ENCODE assay signal across 21 cellular contexts in the genomic region with DNA sequence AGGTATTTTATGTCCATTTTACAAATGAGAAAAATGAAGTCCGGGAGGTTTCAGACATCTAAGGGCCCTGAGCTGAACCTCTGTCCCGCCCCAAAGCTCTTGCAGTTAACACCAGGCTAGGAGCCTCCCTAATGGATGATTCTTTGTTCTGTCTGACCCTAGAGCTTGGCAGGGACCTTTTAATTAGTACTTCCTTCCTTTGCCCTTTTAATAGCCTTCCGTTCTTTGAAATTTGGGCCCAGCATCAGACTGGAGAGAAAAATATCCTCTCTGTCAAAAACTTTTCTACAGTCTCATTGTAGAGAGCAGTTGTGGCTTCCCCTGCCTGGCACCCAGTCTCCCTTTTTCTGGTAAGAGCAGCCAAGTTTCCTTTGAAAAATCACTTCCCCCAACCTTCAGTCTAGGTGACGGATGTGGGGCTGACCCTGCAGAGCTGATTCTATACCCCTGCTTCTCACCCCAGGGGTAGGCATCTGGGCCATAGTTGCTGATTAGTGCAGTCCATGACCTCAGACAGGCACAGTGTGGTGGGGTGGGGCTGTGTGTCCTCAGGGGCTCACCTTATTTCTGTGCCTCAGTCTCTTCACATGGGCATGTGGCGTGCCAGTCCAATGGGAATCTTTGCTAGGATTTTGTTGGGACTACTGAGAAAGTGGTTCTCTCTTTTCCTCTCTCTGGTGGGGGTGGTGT.
A peak's percentile ranks its signal among the peaks of the same experiment; 100 is the strongest.
DNase-seq lines count a peak whose midpoint lies in the region; ATAC-seq, FAIRE-seq and TF ChIP-seq lines count a peak whose summit lies in the region.
"Had no signal": no experiment of that assay in that cellular context is flagged by ENCODE, and none has a peak within 500 bp of the region (broad histone marks: within the 10 kb centered on the region; RNA-seq: fewer than 3 reads in every experiment).

No MANE protein-coding gene starts in this region.

- DNase-seq in activated CD8-positive, alpha-beta T cell treated with anti-CD3 and anti-CD28 coated beads, Interleukin-2, amount 10 ng/mL, durations not matched to agents 7 days and 5 days = no peak
- DNase-seq in activated CD8-positive, alpha-beta T cell treated with anti-CD3 and anti-CD28 coated beads for 36 hours = no peak
- DNase-seq in endothelial cell of umbilical vein (ENCODE audit: low read depth, low spot score) = peak; percentile 6
- no peak for DNase-seq in stimulated activated effector memory CD8-positive, alpha-beta T cell treated with anti-CD3 and anti-CD28 coated beads, Interleukin-12 subunit alpha, Interleukin-12 subunit beta, amount 100 ng/mL, for 72 hours (ENCODE audit: low spot score in 2 of 2)
- no peak for DNase-seq in uterus
- DNase-seq in effector CD4-positive, alpha-beta T cell = no peak
- DNase-seq: 8988T, COR-L47, GF-D8, GOT3, KG1, NCI-H146, NCI-H2081, NCI-H510A treated with DMSO at 0.1 percent for 48 hours, SK-N-SH had no signal

- intact Hi-C loops in activated CD8-positive, alpha-beta T cell treated with anti-CD3 and anti-CD28 coated beads for 36 hours (cut with micrococcal nuclease) = no loop called here
- intact Hi-C loops in endothelial cell of umbilical vein (cut with micrococcal nuclease) = loop anchor here (10.0 kb wide), 1 partner anchor 203 kb away; no protein-coding TSS in a partner anchor
- intact Hi-C loops in uterus (cut with DNase I; ENCODE audit: low total_unique reads) = no loop called here

- TF ChIP-seq POLR2A in endothelial cell of umbilical vein (IDR thresholded peaks at IDR 0.05; ENCODE audit: low read depth, low read length) = no peak
- no peak for TF ChIP-seq POLR2A in uterus (IDR thresholded peaks at IDR 0.05)

- H3K9me1 ChIP-seq in endothelial cell of umbilical vein (replicated peaks; ENCODE audit: control insufficient read depth, extremely low read depth, insufficient read depth, low read length) = no peaks in the 10 kb centered on the region

- no peaks in the 10 kb centered on the region for H3K36me3 ChIP-seq in BLaER1 treated with 17β-estradiol and CSF1 and Interleukin-3, amounts not matched to agents 10 nM and 100 nM
- H3K36me3 ChIP-seq in endothelial cell of umbilical vein (ENCODE audit: control insufficient read depth in 2 of 2, extremely low read depth in 1 of 2, insufficient read depth in 2 of 2, low read length in 2 of 2) = no peaks in the 10 kb centered on the region
- no peaks in the 10 kb centered on the region for H3K36me3 ChIP-seq in uterus

- peaks cover 7% of the 10 kb centered on the region for H3K4me1 Mint-ChIP-seq in activated CD8-positive, alpha-beta T cell treated with anti-CD3 and anti-CD28 coated beads, Interleukin-2, amount 10 ng/mL, durations not matched to agents 7 days and 5 days (ENCODE audit: low read depth)
- no peaks in the 10 kb centered on the region for H3K4me1 Mint-ChIP-seq in activated CD8-positive, alpha-beta T cell treated with anti-CD3 and anti-CD28 coated beads for 36 hours (ENCODE audit: low read depth)
- peaks cover 2% of the 10 kb centered on the region for H3K4me1 Mint-ChIP-seq in stimulated activated effector memory CD8-positive, alpha-beta T cell treated with anti-CD3 and anti-CD28 coated beads, Interleukin-12 subunit alpha, Interleukin-12 subunit beta, amount 100 ng/mL, for 72 hours

- BruUV-seq in endothelial cell of umbilical vein (replicated peaks; lab: Mats Ljungman, UMichigan) = no TSS peak

- peak overlapping the region; percentile 13 for H3K27ac Mint-ChIP-seq in activated CD8-positive, alpha-beta T cell treated with anti-CD3 and anti-CD28 coated beads, Interleukin-2, amount 10 ng/mL, durations not matched to agents 7 days and 5 days
- H3K27ac Mint-ChIP-seq in activated CD8-positive, alpha-beta T cell treated with anti-CD3 and anti-CD28 coated beads for 36 hours = no peak overlapping the region
- no peak overlapping the region for H3K27ac Mint-ChIP-seq in stimulated activated effector memory CD8-positive, alpha-beta T cell treated with anti-CD3 and anti-CD28 coated beads, Interleukin-12 subunit alpha, Interleukin-12 subunit beta, amount 100 ng/mL, for 72 hours

- H3K27me3 Mint-ChIP-seq in activated CD8-positive, alpha-beta T cell treated with anti-CD3 and anti-CD28 coated beads, Interleukin-2, amount 10 ng/mL, durations not matched to agents 7 days and 5 days (ENCODE audit: low read depth) = peaks cover 2% of the 10 kb centered on the region
- H3K27me3 Mint-ChIP-seq in activated CD8-positive, alpha-beta T cell treated with anti-CD3 and anti-CD28 coated beads for 36 hours = peaks cover 19% of the 10 kb centered on the region

- ATAC-seq in activated CD8-positive, alpha-beta T cell treated with anti-CD3 and anti-CD28 coated beads, Interleukin-2, amount 10 ng/mL, durations not matched to agents 7 days and 5 days = no peak
- ATAC-seq in activated CD8-positive, alpha-beta T cell treated with anti-CD3 and anti-CD28 coated beads for 36 hours = no peak
- peak; percentile 26 for ATAC-seq in stimulated activated effector memory CD8-positive, alpha-beta T cell treated with anti-CD3 and anti-CD28 coated beads, Interleukin-12 subunit alpha, Interleukin-12 subunit beta, amount 100 ng/mL, for 72 hours
- no peak for ATAC-seq in HG02571 (IDR thresholded peaks at IDR 0.05; ENCODE audit: unreplicated experiment)
- ATAC-seq: Panc1, Right ventricle myocardium inferior had no signal

- POLR2A ChIA-PET in activated CD8-positive, alpha-beta T cell treated with anti-CD3 and anti-CD28 coated beads, Interleukin-2, amount 10 ng/mL, durations not matched to agents 7 days and 5 days (lab: Charles Lee) = no interaction called here
- POLR2A ChIA-PET in activated CD8-positive, alpha-beta T cell treated with anti-CD3 and anti-CD28 coated beads for 36 hours (lab: Charles Lee) = no interaction called here
- POLR2A ChIA-PET in endothelial cell of umbilical vein (lab: Charles Lee) = no interaction called here

- H3K27me3 ChIP-seq in BLaER1 treated with 17β-estradiol and CSF1 and Interleukin-3, amounts not matched to agents 10 nM and 100 nM = peaks cover 0 to 10% (median 0%) of the 10 kb centered on the region in 11 experiments; a peak in 4 of 22 replicates
- peaks cover 2 to 5% of the 10 kb centered on the region in 2 experiments for H3K27me3 ChIP-seq in endothelial cell of umbilical vein (ENCODE audit: control insufficient read depth in 2 of 2, insufficient read depth in 2 of 2, low read length in 2 of 2)
- H3K27me3 ChIP-seq in uterus = no peaks in the 10 kb centered on the region

- dilution Hi-C loops in endothelial cell of umbilical vein (cut with MboI; ENCODE audit: extremely low pct_ligation_motif_present, low sequenced_read_pairs) = loop anchor here (25.0 kb wide), 1 partner anchor 430 kb away; no protein-coding TSS in a partner anchor

- H3K27ac ChIP-seq in BLaER1 treated with 17β-estradiol and CSF1 and Interleukin-3, amounts not matched to agents 10 nM and 100 nM = no peak overlapping the region
- H3K27ac ChIP-seq in endothelial cell of umbilical vein (ENCODE audit: insufficient read depth, low read depth, low read length) = no peak overlapping the region
- no peak overlapping the region for H3K27ac ChIP-seq in uterus
- H3K27ac ChIP-seq: C4-2B had no signal

- no peak overlapping the region for H2AFZ ChIP-seq in endothelial cell of umbilical vein (ENCODE audit: low read depth, low read length)

- no peaks in the 10 kb centered on the region for H4K20me1 ChIP-seq in BLaER1 treated with 17β-estradiol and CSF1 and Interleukin-3, amounts not matched to agents 10 nM and 100 nM
- H4K20me1 ChIP-seq in endothelial cell of umbilical vein (replicated peaks; ENCODE audit: control insufficient read depth, extremely low read depth, insufficient read depth, low read length) = no peaks in the 10 kb centered on the region

- CTCF ChIA-PET in activated CD8-positive, alpha-beta T cell treated with anti-CD3 and anti-CD28 coated beads, Interleukin-2, amount 10 ng/mL, durations not matched to agents 7 days and 5 days (lab: Charles Lee) = no interaction called here
- CTCF ChIA-PET in activated CD8-positive, alpha-beta T cell treated with anti-CD3 and anti-CD28 coated beads for 36 hours (lab: Charles Lee) = no interaction called here
- CTCF ChIA-PET in endothelial cell of umbilical vein (lab: Charles Lee) = interaction anchor here (0.9 kb wide), 1 partner anchor 378 kb away, joined by 3 read pairs; no protein-coding TSS in a partner anchor

- peak overlapping the region; percentile 18 to 71 (median 55); a peak in 21 of 22 replicates for H3K4me2 ChIP-seq in BLaER1 treated with 17β-estradiol and CSF1 and Interleukin-3, amounts not matched to agents 10 nM and 100 nM
- no peak overlapping the region for H3K4me2 ChIP-seq in endothelial cell of umbilical vein (ENCODE audit: insufficient read depth, low read length)
- H3K4me2 ChIP-seq: SK-N-SH had no signal

- no peak overlapping the region for H3K9ac ChIP-seq in BLaER1 treated with 17β-estradiol and CSF1 and Interleukin-3, amounts not matched to agents 10 nM and 100 nM
- H3K9ac ChIP-seq in endothelial cell of umbilical vein (replicated peaks; ENCODE audit: extremely low read depth, insufficient read depth, low read length) = no peak overlapping the region
- H3K9ac ChIP-seq: SK-N-SH had no signal

- H3K4me3 ChIP-seq in BLaER1 treated with 17β-estradiol and CSF1 and Interleukin-3, amounts not matched to agents 10 nM and 100 nM = no peak overlapping the region
- no peak overlapping the region for H3K4me3 ChIP-seq in endothelial cell of umbilical vein (replicated peaks in 1 of 3; ENCODE audit: insufficient read depth in 1 of 3, low read depth in 1 of 3, low read length in 3 of 3)
- no peak overlapping the region for H3K4me3 ChIP-seq in uterus

- H3K9me3 Mint-ChIP-seq in activated CD8-positive, alpha-beta T cell treated with anti-CD3 and anti-CD28 coated beads, Interleukin-2, amount 10 ng/mL, durations not matched to agents 7 days and 5 days (ENCODE audit: insufficient read depth) = no peaks in the 10 kb centered on the region
- no peaks in the 10 kb centered on the region for H3K9me3 Mint-ChIP-seq in activated CD8-positive, alpha-beta T cell treated with anti-CD3 and anti-CD28 coated beads for 36 hours
- H3K9me3 Mint-ChIP-seq in stimulated activated effector memory CD8-positive, alpha-beta T cell treated with anti-CD3 and anti-CD28 coated beads, Interleukin-12 subunit alpha, Interleukin-12 subunit beta, amount 100 ng/mL, for 72 hours = no peaks in the 10 kb centered on the region

- H3K36me3 Mint-ChIP-seq in activated CD8-positive, alpha-beta T cell treated with anti-CD3 and anti-CD28 coated beads, Interleukin-2, amount 10 ng/mL, durations not matched to agents 7 days and 5 days (ENCODE audit: low read depth) = no peaks in the 10 kb centered on the region
- H3K36me3 Mint-ChIP-seq in activated CD8-positive, alpha-beta T cell treated with anti-CD3 and anti-CD28 coated beads for 36 hours (ENCODE audit: low read depth) = no peaks in the 10 kb centered on the region
- H3K36me3 Mint-ChIP-seq in stimulated activated effector memory CD8-positive, alpha-beta T cell treated with anti-CD3 and anti-CD28 coated beads, Interleukin-12 subunit alpha, Interleukin-12 subunit beta, amount 100 ng/mL, for 72 hours = no peaks in the 10 kb centered on the region

- no peak for TF ChIP-seq CTCF in activated CD8-positive, alpha-beta T cell treated with anti-CD3 and anti-CD28 coated beads for 36 hours (IDR thresholded peaks at IDR 0.05)
- TF ChIP-seq CTCF in endothelial cell of umbilical vein (IDR thresholded peaks at IDR 0.05; ENCODE audit: extremely low read depth in 1 of 2, insufficient read depth in 1 of 2, low read depth in 1 of 2, low read length in 2 of 2) (no peak), uterus (IDR thresholded peaks at IDR 0.05) (no peak)

- H3K4me1 ChIP-seq in BLaER1 treated with 17β-estradiol and CSF1 and Interleukin-3, amounts not matched to agents 10 nM and 100 nM = peaks cover 10 to 21% (median 19%) of the 10 kb centered on the region in 10 experiments
- H3K4me1 ChIP-seq in endothelial cell of umbilical vein (ENCODE audit: control insufficient read depth, extremely low read depth, insufficient read depth, low read length) (peaks cover 4% of the 10 kb centered on the region), uterus (no peaks in the 10 kb centered on the region)

- FAIRE-seq in endothelial cell of umbilical vein (lab: Jason Lieb, UNC) = peak; percentile 12
- FAIRE-seq: GM12892 had no signal

- H3K4me3 Mint-ChIP-seq in activated CD8-positive, alpha-beta T cell treated with anti-CD3 and anti-CD28 coated beads, Interleukin-2, amount 10 ng/mL, durations not matched to agents 7 days and 5 days = no peak overlapping the region
- no peak overlapping the region for H3K4me3 Mint-ChIP-seq in activated CD8-positive, alpha-beta T cell treated with anti-CD3 and anti-CD28 coated beads for 36 hours
- H3K4me3 Mint-ChIP-seq in stimulated activated effector memory CD8-positive, alpha-beta T cell treated with anti-CD3 and anti-CD28 coated beads, Interleukin-12 subunit alpha, Interleukin-12 subunit beta, amount 100 ng/mL, for 72 hours = no peak overlapping the region

- no peaks in the 10 kb centered on the region for H3K79me2 ChIP-seq in endothelial cell of umbilical vein (ENCODE audit: control insufficient read depth, insufficient read depth, low read length)

- H3K9me3 ChIP-seq in BLaER1 treated with 17β-estradiol and CSF1 and Interleukin-3, amounts not matched to agents 10 nM and 100 nM (replicated peaks in 1 of 11) = no peaks in the 10 kb centered on the region
- no peaks in the 10 kb centered on the region for H3K9me3 ChIP-seq in endothelial cell of umbilical vein (replicated peaks; ENCODE audit: control insufficient read depth, insufficient read depth, low read length)
- no peaks in the 10 kb centered on the region for H3K9me3 ChIP-seq in uterus
- H3K9me3 ChIP-seq: SK-N-SH had no signal
